In the genomic region with DNA sequence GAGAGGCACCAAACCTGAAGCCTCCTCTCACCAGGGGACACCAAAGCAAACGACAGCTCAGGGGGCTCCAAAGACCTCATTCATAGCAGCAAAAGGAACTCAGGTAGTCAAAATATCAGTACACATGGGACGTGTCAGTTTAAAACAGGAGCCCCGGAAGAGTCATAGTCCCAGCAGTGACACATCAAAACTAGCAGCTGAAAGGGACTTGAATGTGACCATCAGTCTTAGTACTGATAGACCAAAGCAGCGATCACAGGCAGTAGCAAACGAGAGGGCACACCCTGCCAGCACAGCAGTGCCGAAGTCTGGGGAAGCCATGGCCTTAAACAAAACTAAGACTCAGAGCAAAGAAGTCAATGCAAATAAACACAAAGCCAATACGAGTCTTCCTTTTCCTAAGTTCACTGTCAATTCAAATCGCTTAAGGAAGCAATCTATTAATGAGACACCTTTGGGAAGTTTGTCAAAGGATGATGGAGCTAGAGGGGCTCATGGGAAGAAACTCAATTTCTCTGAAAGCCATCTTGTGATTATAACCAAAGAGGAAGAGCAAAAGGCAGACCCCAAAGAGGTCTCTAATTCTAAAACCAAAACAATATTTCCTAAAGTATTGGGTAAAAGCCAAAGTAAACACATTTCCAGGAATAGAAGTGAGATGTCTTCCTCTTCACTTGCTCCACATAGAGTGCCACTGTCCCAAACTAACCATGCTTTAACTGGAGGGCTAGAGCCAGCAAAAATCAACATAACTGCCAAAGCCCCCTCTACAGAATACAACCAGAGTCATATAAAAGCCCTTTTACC, we compare ENCODE assay signal across 15 cellular contexts. TPM values are rescaled to one million over a fixed set of nuclear protein-coding genes. Genes with fewer than 3 reads are reported as not detected.
A peak's percentile ranks its signal among the peaks of the same experiment; 100 is the strongest.
DNase-seq lines count a peak whose midpoint lies in the region; ATAC-seq, FAIRE-seq and TF ChIP-seq lines count a peak whose summit lies in the region.
"Had no signal": no experiment of that assay in that cellular context is flagged by ENCODE, and none has a peak within 500 bp of the region (broad histone marks: within the 10 kb centered on the region; RNA-seq: fewer than 3 reads in every experiment).

No MANE protein-coding gene starts in this region.

- DNase-seq in A549 (ENCODE audit: low read depth in 1 of 2, low spot score in 1 of 2) (no peak), MG63 (no peak), mammary epithelial cell (no peak), mucosa of descending colon (peak; percentile 48 to 64 (median 57)), NCI-H146 (lab: John Stamatoyannopoulos, UW) (no peak), natural killer cell (no peak)
- no peak for DNase-seq in effector CD8-positive, alpha-beta T cell (lab: John Stamatoyannopoulos, UW)
- DNase-seq: ACHN; activated CD8-positive, alpha-beta memory T cell treated with anti-CD3 and anti-CD28 coated beads, Interleukin-2, amount 50 U/mL, for 48 hours; activated naive CD8-positive, alpha-beta T cell treated with anti-CD3 and anti-CD28 coated beads, Interleukin-2, amount 50 U/mL, for 24 hours; effector memory CD8-positive, alpha-beta T cell; HCEC 1CT; NCI-H345 had no signal

- dilution Hi-C loops in mammary epithelial cell (cut with HindIII; ENCODE audit: low sequenced_read_pairs): no loop called here

- TF ChIP-seq CTCF in A549 (IDR thresholded peaks at IDR 0.05) (no peak), mammary epithelial cell (conservative IDR thresholded peaks at IDR 0.05 in 1 of 2, IDR thresholded peaks at IDR 0.05 in 1 of 2; ENCODE audit: extremely low read depth in 1 of 2, insufficient read depth in 1 of 2, low read depth in 1 of 2, low read length in 2 of 2) (no peak), mucosa of descending colon (IDR thresholded peaks at IDR 0.05) (no peak), natural killer cell (IDR thresholded peaks at IDR 0.05) (no peak)

- H3K9me3 ChIP-seq in A549 (no peaks in the 10 kb centered on the region), MG63 (no peaks in the 10 kb centered on the region), mammary epithelial cell (replicated peaks; ENCODE audit: insufficient read depth, low read length) (no peaks in the 10 kb centered on the region), mucosa of descending colon (no peaks in the 10 kb centered on the region)

- TF ChIP-seq RAD21 in A549 (conservative IDR thresholded peaks at IDR 0.05 in 1 of 2, IDR thresholded peaks at IDR 0.05 in 1 of 2): no peak

- H3K27me3 ChIP-seq in MG63: no peaks in the 10 kb centered on the region
- no peaks in the 10 kb centered on the region for H3K27me3 ChIP-seq in mammary epithelial cell (ENCODE audit: insufficient read depth, low read length)

- H2AFZ ChIP-seq in mammary epithelial cell (ENCODE audit: low read depth, low read length): peak overlapping the region; percentile 93

- H3K27me3 Mint-ChIP-seq in natural killer cell (ENCODE audit: low read depth in 2 of 2): peaks cover 6 to 22% of the 10 kb centered on the region in 2 donors
- H3K27me3 Mint-ChIP-seq: effector memory CD8-positive, alpha-beta T cell had no signal

- intact Hi-C loops in mammary epithelial cell (cut with micrococcal nuclease) (no loop called here), mucosa of descending colon (cut with DNase I, micrococcal nuclease) (no loop called here), natural killer cell (cut with micrococcal nuclease) (no loop called here)

- H3K4me1 ChIP-seq in A549: peaks cover 56% of the 10 kb centered on the region
- H3K4me1 ChIP-seq in mammary epithelial cell (ENCODE audit: insufficient read depth, low read length): peaks cover 44% of the 10 kb centered on the region
- H3K4me1 ChIP-seq in mucosa of descending colon (ENCODE audit: low read depth): peaks cover 12% of the 10 kb centered on the region

- H3K27ac ChIP-seq in A549 (peak overlapping the region; percentile 68 to 83; a peak in 5 of 6 replicates), mammary epithelial cell (ENCODE audit: insufficient read depth, low read depth, low read length) (peak overlapping the region; percentile 71)

- H4K20me1 ChIP-seq in mammary epithelial cell (ENCODE audit: insufficient read depth, low read length): no peaks in the 10 kb centered on the region

- H3K4me3 ChIP-seq in A549 (peak overlapping the region; percentile 47), MG63 (peak overlapping the region; percentile 47), mammary epithelial cell (replicated peaks in 1 of 3; ENCODE audit: insufficient read depth in 1 of 3, low read depth in 2 of 3, low read length in 3 of 3) (peak overlapping the region; percentile 51 to 61 (median 52)), mucosa of descending colon (peak overlapping the region; percentile 1)

- H3K4me2 ChIP-seq in A549 (peak overlapping the region; percentile 92), mammary epithelial cell (ENCODE audit: insufficient read depth, low read depth, low read length) (peak overlapping the region; percentile 78)

- no peak for TF ChIP-seq EP300 in A549 (IDR thresholded peaks at IDR 0.05)

- WGBS in A549 (ENCODE audit: missing lambda C conversion rate): 25% methylated on average over 8 of the region's 8 CpGs
- 100% methylated on average over 6 of the region's 8 CpGs for WGBS in mammary epithelial cell (ENCODE audit: low coverage, missing lambda C conversion rate)

- H3K9me3 Mint-ChIP-seq in natural killer cell: no peaks in the 10 kb centered on the region
- H3K9me3 Mint-ChIP-seq: activated naive CD8-positive, alpha-beta T cell treated with anti-CD3 and anti-CD28 coated beads, Interleukin-2, amount 50 U/mL, for 24 hours; effector memory CD8-positive, alpha-beta T cell had no signal

- TF ChIP-seq POLR2A in A549 (IDR thresholded peaks at IDR 0.05; ENCODE audit: low read length): no peak

- in situ Hi-C loops in mammary epithelial cell (cut with MboI; ENCODE audit: low sequenced_read_pairs in 2 of 2): no loop called here

- H3K4me1 Mint-ChIP-seq in natural killer cell: peaks cover 0 to 6% of the 10 kb centered on the region in 2 donors

- CTCF ChIA-PET in A549 (lab: Yijun Ruan, JAX): interaction anchor here (0.9 to 1.3 kb wide), 2 partner anchors 10 to 68 kb away, joined by 3 to 4 read pairs; no protein-coding TSS in a partner anchor
- CTCF ChIA-PET in mammary epithelial cell (lab: Charles Lee; ENCODE audit: low non-redundant PET): no interaction called here

- POLR2A ChIA-PET in A549 (lab: Yijun Ruan, JAX): no interaction called here

- H3K4me3 Mint-ChIP-seq in natural killer cell: no peak overlapping the region
- H3K4me3 Mint-ChIP-seq: activated naive CD8-positive, alpha-beta T cell treated with anti-CD3 and anti-CD28 coated beads, Interleukin-2, amount 50 U/mL, for 24 hours; effector memory CD8-positive, alpha-beta T cell had no signal

- no peaks in the 10 kb centered on the region for H3K36me3 Mint-ChIP-seq in natural killer cell

- BruUV-seq in mammary epithelial cell (replicated peaks; lab: Mats Ljungman, UMichigan): no TSS peak

- FAIRE-seq in A549 (lab: Jason Lieb, UNC): no peak

- ATAC-seq in A549 (peak; percentile 22 to 37; a peak in 4 of 6 replicates), mucosa of descending colon (peak; percentile 47), GM21576 (IDR thresholded peaks at IDR 0.05; ENCODE audit: unreplicated experiment) (no peak), natural killer cell (no peak)
- ATAC-seq: activated naive CD8-positive, alpha-beta T cell treated with anti-CD3 and anti-CD28 coated beads, Interleukin-2, amount 50 U/mL, for 24 hours; effector memory CD8-positive, alpha-beta T cell had no signal

- no peaks in the 10 kb centered on the region; the same call in 1 of the 2 replicates for H3K36me3 ChIP-seq in MG63
- no peaks in the 10 kb centered on the region for H3K36me3 ChIP-seq in mammary epithelial cell (ENCODE audit: insufficient read depth, low read length)
- H3K36me3 ChIP-seq in mucosa of descending colon (ENCODE audit: low read depth): no peaks in the 10 kb centered on the region

- peaks cover 28% of the 10 kb centered on the region for H3K79me2 ChIP-seq in mammary epithelial cell (ENCODE audit: insufficient read depth, low read length)

- peak overlapping the region; percentile 84 for H3K9ac ChIP-seq in mammary epithelial cell (ENCODE audit: insufficient read depth, low read length)

- H3K27ac Mint-ChIP-seq in natural killer cell: no peak overlapping the region
- H3K27ac Mint-ChIP-seq: activated naive CD8-positive, alpha-beta T cell treated with anti-CD3 and anti-CD28 coated beads, Interleukin-2, amount 50 U/mL, for 24 hours; effector memory CD8-positive, alpha-beta T cell had no signal

TF ChIP-seq in A549, 52 proteins besides CTCF, POLR2A, EP300 and RAD21 (continues in another document):
- no peak for TF ChIP-seq RCOR1 (IDR thresholded peaks at IDR 0.05; ENCODE audit: low read depth, low read length)
- no peak for TF ChIP-seq POLR2AphosphoS2 (conservative IDR thresholded peaks at IDR 0.05; ENCODE audit: low read length)
- no peak for TF ChIP-seq TP53 (CRISPR knock-in tag; IDR thresholded peaks at IDR 0.05)
- TF ChIP-seq, protein P1, sequence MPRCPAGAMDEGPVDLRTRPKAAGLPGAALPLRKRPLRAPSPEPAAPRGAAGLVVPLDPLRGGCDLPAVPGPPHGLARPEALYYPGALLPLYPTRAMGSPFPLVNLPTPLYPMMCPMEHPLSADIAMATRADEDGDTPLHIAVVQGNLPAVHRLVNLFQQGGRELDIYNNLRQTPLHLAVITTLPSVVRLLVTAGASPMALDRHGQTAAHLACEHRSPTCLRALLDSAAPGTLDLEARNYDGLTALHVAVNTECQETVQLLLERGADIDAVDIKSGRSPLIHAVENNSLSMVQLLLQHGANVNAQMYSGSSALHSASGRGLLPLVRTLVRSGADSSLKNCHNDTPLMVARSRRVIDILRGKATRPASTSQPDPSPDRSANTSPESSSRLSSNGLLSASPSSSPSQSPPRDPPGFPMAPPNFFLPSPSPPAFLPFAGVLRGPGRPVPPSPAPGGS (IDR thresholded peaks at IDR 0.05): no peak

RNA-seq across cellular contexts. Expression of gene GALNT5, which starts 1.2 kb away (rescaled TPM):
- 3.0 and 3.3 TPM in 2 replicates for polyA plus RNA-seq in A549 (2011; rRNA removed)
- polyA plus RNA-seq in A549 (2012; cell fraction: cytosol; rRNA removed): 0.28 and 0.31 TPM in 2 replicates
- 0.32 and 0.54 TPM in 2 replicates for polyA plus RNA-seq in A549 (2012; cell fraction: nucleus; rRNA removed)
- 2.3 to 3.2 TPM (median 2.9 TPM) in 3 replicates for polyA plus RNA-seq in A549 (2017; fragmentation: RNase III; extraction: RNeasy Plus Mini Kit Qiagen cat#74134 plus additional on column Dnase treatment)
- 1.6 and 3.3 TPM in 2 replicates for polyA minus RNA-seq in A549 (2011; rRNA and poly(A)+ RNA removed)
- total RNA-seq in MG63 (2014; rRNA removed; shearing (Covaris generic); ENCODE audit: low replicate concordance): 3.1 and 4.8 TPM in 2 replicates
- total RNA-seq in mammary epithelial cell: 10 to 100 TPM; 12.7 to 33.7 TPM
- polyA plus RNA-seq in mammary epithelial cell: 10.4 TPM
- 17.4 TPM for polyA minus RNA-seq in mammary epithelial cell
- total RNA-seq in mucosa of descending colon: 10 to 100 TPM; 16.5 to 46.1 (median 45.5) TPM
- total RNA-seq in natural killer cell: not detected
- total RNA-seq: mesenteric fat pad had no signal

Comparison
In these comparisons a context has a peak if more than half of its experiments do, and no peak if none do; other contexts are left out.
1. ATAC-seq: peak in A549 (2 of 2) and mucosa of descending colon (single experiment); none in GM21576 (single experiment) and natural killer cell (0 of 3).
2. DNase-seq: peak in mucosa of descending colon (3 of 3); none in A549 (0 of 2), MG63 (single experiment), mammary epithelial cell (single experiment), effector CD8-positive, alpha-beta T cell (single experiment), NCI-H146 (single experiment) and natural killer cell (single experiment).
3. H3K4me3 ChIP-seq: peak in every context shown above with its lines; median percentile 52 in mammary epithelial cell; 47 in A549; 47 in MG63; 1 in mucosa of descending colon.